In the genomic region with DNA sequence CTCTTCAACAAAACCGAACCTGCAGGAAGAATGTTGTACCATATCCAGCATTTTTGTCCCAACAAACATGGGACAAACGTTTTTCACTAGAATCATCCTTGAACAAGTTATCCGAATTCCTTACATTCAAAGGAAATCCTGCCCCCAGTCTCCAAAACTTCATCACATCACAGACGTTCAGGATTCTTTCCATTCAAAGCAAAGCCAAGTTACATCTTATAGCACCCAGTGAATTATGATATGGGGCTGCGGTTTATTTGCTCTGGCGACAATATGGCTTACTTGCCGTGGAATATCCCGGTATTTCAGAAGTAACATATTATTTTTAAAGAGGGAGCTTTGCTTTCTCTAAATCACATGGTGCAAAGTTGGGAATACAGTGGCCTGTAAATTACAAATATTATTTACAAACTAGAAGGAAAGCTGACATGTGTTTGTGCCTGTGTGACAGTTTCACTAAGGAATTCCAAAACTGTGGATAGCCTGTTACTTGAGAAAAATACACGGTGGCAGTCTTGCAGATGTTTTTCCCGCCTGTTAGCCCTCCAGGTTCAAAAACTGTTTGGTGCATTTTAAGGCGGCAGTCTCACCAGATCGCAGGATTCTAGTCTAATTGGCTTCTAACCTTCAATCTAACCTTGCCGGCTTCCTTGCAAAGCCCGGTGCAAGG, we compare ENCODE assay signal across 1 cellular context.
TF ChIP-seq lines count a peak whose summit lies in the region.

No MANE protein-coding gene starts in this region.

TF ChIP-seq in SK-N-SH, 30 proteins besides CTCF, POLR2A, EP300 and RAD21 (continued from another document):
- TF ChIP-seq ZBTB33 (IDR thresholded peaks at IDR 0.05; ENCODE audit: borderline replicate concordance, low read depth) (0 out of 2 replicates have a peak, but pooled peaks have one; percentile 31), FOSL2 (IDR thresholded peaks at IDR 0.05; ENCODE audit: borderline replicate concordance, low read depth) (no peak), SMC3 (IDR thresholded peaks at IDR 0.05; ENCODE audit: low read depth, low read length) (no peak), RXRA (IDR thresholded peaks at IDR 0.05; ENCODE audit: borderline replicate concordance, low read depth) (no peak), USF1 (IDR thresholded peaks at IDR 0.05; ENCODE audit: borderline replicate concordance, low read depth) (no peak)
